17 cellular contexts compared by ENCODE assay signal in the genomic region with DNA sequence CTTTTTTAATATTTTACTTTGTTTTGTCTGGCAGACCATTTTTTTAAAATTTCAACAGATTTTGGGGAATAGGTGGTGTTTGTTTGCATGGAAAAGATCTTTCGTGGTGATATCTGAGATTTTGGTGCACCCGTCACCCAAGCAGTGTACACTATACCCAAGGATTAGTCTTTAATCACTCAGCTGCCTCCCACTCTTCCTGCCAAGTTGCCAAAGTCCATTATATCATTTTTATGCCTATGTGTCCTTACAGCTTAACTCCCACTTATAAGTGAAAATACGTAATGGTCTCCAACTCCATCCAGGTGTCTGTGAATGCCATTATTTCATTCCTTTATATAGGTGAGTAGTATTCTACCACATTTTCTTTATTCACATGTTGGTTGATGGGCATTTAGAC.
DNase-seq lines count a peak whose midpoint lies in the region; ATAC-seq and TF ChIP-seq lines count a peak whose summit lies in the region.
"Had no signal": no experiment of that assay in that cellular context is flagged by ENCODE, and none has a peak within 500 bp of the region (broad histone marks: within the 10 kb centered on the region; RNA-seq: fewer than 3 reads in every experiment).

No MANE protein-coding gene starts in this region.

- POLR2A ChIA-PET in A673 (lab: Charles Lee; ENCODE audit: low non-redundant PET) (no interaction called here), HEK293 (lab: Yijun Ruan, JAX) (no interaction called here)

- H3K4me1 ChIP-seq in A673 (ENCODE audit: insufficient read depth, low read length, poor library complexity, severe bottlenecking) (no peaks in the 10 kb centered on the region), HEK293 (ENCODE audit: control insufficient read depth, insufficient read depth, low read length) (no peaks in the 10 kb centered on the region)
- H3K4me1 ChIP-seq: BLaER1 treated with 17β-estradiol and CSF1 and Interleukin-3, amounts not matched to agents 10 nM and 100 nM; Caco-2 had no signal

- no TSS peak for BruUV-seq in A673 (replicated peaks; lab: Mats Ljungman, UMichigan)

- no peak overlapping the region for H3K4me3 ChIP-seq in A673 (ENCODE audit: low read depth, low read length, poor library complexity, severe bottlenecking)
- no peak overlapping the region for H3K4me3 ChIP-seq in HEK293 (ENCODE audit: low read depth, low read length)
- no peak overlapping the region for H3K4me3 ChIP-seq in retinal pigment epithelial cell (ENCODE audit: low read length)
- H3K4me3 ChIP-seq: BLaER1 treated with 17β-estradiol and CSF1 and Interleukin-3, amounts not matched to agents 10 nM and 100 nM had no signal

- CTCF ChIA-PET in A673 (lab: Charles Lee), result no interaction called here
- CTCF ChIA-PET in HEK293 (lab: Yijun Ruan, JAX), result no interaction called here

- no peak overlapping the region for H3K27ac ChIP-seq in A673 (ENCODE audit: low read depth, low read length, poor library complexity, severe bottlenecking)
- no peak overlapping the region for H3K27ac ChIP-seq in HEK293 (ENCODE audit: extremely low read depth, low read depth, low read length)
- H3K27ac ChIP-seq: BLaER1 treated with 17β-estradiol and CSF1 and Interleukin-3, amounts not matched to agents 10 nM and 100 nM; C4-2B had no signal

- ATAC-seq in GM19328 (IDR thresholded peaks at IDR 0.05; ENCODE audit: unreplicated experiment), result no peak
- no peak for ATAC-seq in HG02588 (IDR thresholded peaks at IDR 0.05; ENCODE audit: unreplicated experiment)
- no peak for ATAC-seq in GM18861 (IDR thresholded peaks at IDR 0.05; ENCODE audit: unreplicated experiment)
- ATAC-seq: CD8-positive, alpha-beta T cell had no signal

- DNase-seq in A673 (ENCODE audit: low spot score) (peak; percentile 1), left kidney (ENCODE audit: low read depth, low spot score) (peak; percentile 87), retinal pigment epithelial cell (ENCODE audit: low read depth) (peak; percentile 5)
- DNase-seq: 8988T; AML-193; Caco-2; Calu3; CD4-positive, alpha-beta T cell; CD8-positive, alpha-beta T cell; DMS79 treated with DMSO at 0.1 percent for 48 hours; GF-D8 had no signal

- H3K27me3 ChIP-seq in A673 (replicated peaks; ENCODE audit: insufficient read depth, low read depth, low read length, poor library complexity), result no peaks in the 10 kb centered on the region
- H3K27me3 ChIP-seq: BLaER1 treated with 17β-estradiol and CSF1 and Interleukin-3, amounts not matched to agents 10 nM and 100 nM had no signal

- H3K9me3 ChIP-seq in A673 (ENCODE audit: low read depth, low read length, poor library complexity, severe bottlenecking) (no peaks in the 10 kb centered on the region), HEK293 (ENCODE audit: control insufficient read depth, insufficient read depth, low read depth, low read length) (no peaks in the 10 kb centered on the region)
- H3K9me3 ChIP-seq: Caco-2 had no signal

- TF ChIP-seq CTCF in A673 (conservative IDR thresholded peaks at IDR 0.05; ENCODE audit: low read depth, low read length), result no peak
- TF ChIP-seq CTCF in HEK293 (tag by site-specific recombination; IDR thresholded peaks at IDR 0.05), result no peak
- no peak for TF ChIP-seq CTCF in retinal pigment epithelial cell (conservative IDR thresholded peaks at IDR 0.05; ENCODE audit: low read depth, low read length)

- H3K36me3 ChIP-seq in A673 (ENCODE audit: insufficient read depth, low read length, poor library complexity, severe bottlenecking) (no peaks in the 10 kb centered on the region), HEK293 (ENCODE audit: control insufficient read depth in 2 of 2, insufficient read depth in 1 of 2, low read length in 2 of 2) (no peaks in the 10 kb centered on the region)
- H3K36me3 ChIP-seq: BLaER1 treated with 17β-estradiol and CSF1 and Interleukin-3, amounts not matched to agents 10 nM and 100 nM had no signal

- intact Hi-C loops in A673 (cut with micrococcal nuclease; ENCODE audit: unreplicated experiment), result no loop called here

TF ChIP-seq in HEK293, 187 proteins besides CTCF, POLR2A, EP300 and RAD21:
- TF ChIP-seq, protein P1, sequence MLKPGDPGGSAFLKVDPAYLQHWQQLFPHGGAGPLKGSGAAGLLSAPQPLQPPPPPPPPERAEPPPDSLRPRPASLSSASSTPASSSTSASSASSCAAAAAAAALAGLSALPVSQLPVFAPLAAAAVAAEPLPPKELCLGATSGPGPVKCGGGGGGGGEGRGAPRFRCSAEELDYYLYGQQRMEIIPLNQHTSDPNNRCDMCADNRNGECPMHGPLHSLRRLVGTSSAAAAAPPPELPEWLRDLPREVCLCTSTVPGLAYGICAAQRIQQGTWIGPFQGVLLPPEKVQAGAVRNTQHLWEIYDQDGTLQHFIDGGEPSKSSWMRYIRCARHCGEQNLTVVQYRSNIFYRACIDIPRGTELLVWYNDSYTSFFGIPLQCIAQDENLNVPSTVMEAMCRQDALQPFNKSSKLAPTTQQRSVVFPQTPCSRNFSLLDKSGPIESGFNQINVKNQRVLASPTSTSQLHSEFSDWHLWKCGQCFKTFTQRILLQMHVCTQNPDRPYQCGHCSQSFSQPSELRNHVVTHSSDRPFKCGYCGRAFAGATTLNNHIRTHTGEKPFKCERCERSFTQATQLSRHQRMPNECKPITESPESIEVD (tag by site-specific recombination; IDR thresholded peaks at IDR 0.05), result no peak
- TF ChIP-seq EGR2 (tag by site-specific recombination; IDR thresholded peaks at IDR 0.05; ENCODE audit: low read depth), result peak; percentile 29; the same call in 1 of the 2 replicates

Comparison
In these comparisons a context has a peak if more than half of its experiments do, and no peak if none do; other contexts are left out.
1. DNase-seq: peak in every context shown above with its lines; median percentile 87 in left kidney; 5 in retinal pigment epithelial cell; 1 in A673.